24 cellular contexts compared by ENCODE assay signal in genomic region chr3:26106119-26106690, GRCh38.
DNase-seq lines count a peak whose midpoint lies in the region; ATAC-seq, FAIRE-seq and TF ChIP-seq lines count a peak whose summit lies in the region.
"Had no signal": no experiment of that assay in that cellular context is flagged by ENCODE, and none has a peak within 500 bp of the region (broad histone marks: within the 10 kb centered on the region; RNA-seq: fewer than 3 reads in every experiment).

No MANE protein-coding gene starts in this region.

- no peak for TF ChIP-seq EP300 in gastroesophageal sphincter (IDR thresholded peaks at IDR 0.05)

- peak overlapping the region; percentile 89 to 94 (median 94) for H3K27ac Mint-ChIP-seq in nephron
- H3K27ac Mint-ChIP-seq: activated CD8-positive, alpha-beta T cell treated with anti-CD3 and anti-CD28 coated beads for 36 hours; activated naive CD4-positive, alpha-beta T cell treated with anti-CD3 and anti-CD28 coated beads, Interleukin-2, amount 10 ng/mL, durations not matched to agents 7 days and 5 days; activated T-cell treated with anti-CD3 and anti-CD28 coated beads, Interleukin-2, amount 50 U/mL, for 24 hours; CD8-positive, alpha-beta T cell; naive thymus-derived CD8-positive, alpha-beta T cell; stimulated activated memory B cell treated with anti-CD40 and anti-IgM and Interleukin-4, amounts not matched to agents 10 μg/mL and 1 μg/mL and 100 μg/mL, for 72 hours had no signal

- TF ChIP-seq CTCF in gastroesophageal sphincter (IDR thresholded peaks at IDR 0.05) (no peak), nephron (IDR thresholded peaks at IDR 0.05; ENCODE audit: unreplicated experiment in 3 of 3) (no peak), breast epithelium (IDR thresholded peaks at IDR 0.05) (no peak)

- ATAC-seq in gastroesophageal sphincter, result peak; percentile 49
- ATAC-seq: activated CD8-positive, alpha-beta T cell treated with anti-CD3 and anti-CD28 coated beads for 36 hours; CD8-positive, alpha-beta T cell; naive thymus-derived CD8-positive, alpha-beta T cell; stimulated activated memory B cell treated with anti-CD40 and anti-IgM and Interleukin-4, amounts not matched to agents 10 μg/mL and 1 μg/mL and 100 μg/mL, for 72 hours had no signal

- peaks cover 8% of the 10 kb centered on the region for H3K9me3 Mint-ChIP-seq in nephron
- H3K9me3 Mint-ChIP-seq: activated naive CD4-positive, alpha-beta T cell treated with anti-CD3 and anti-CD28 coated beads, Interleukin-2, amount 10 ng/mL, durations not matched to agents 7 days and 5 days had no signal

- no peak overlapping the region for H3K4me3 ChIP-seq in gastroesophageal sphincter
- no peak overlapping the region for H3K4me3 ChIP-seq in breast epithelium
- H3K4me3 ChIP-seq: tibial nerve had no signal

- intact Hi-C loops in breast epithelium (cut with DNase I; ENCODE audit: low total_unique reads), result no loop called here

- peak overlapping the region in 3 of 4 donors; percentile 29 to 62 (median 47) for H3K27ac ChIP-seq in gastroesophageal sphincter
- no peak overlapping the region for H3K27ac ChIP-seq in breast epithelium
- H3K27ac ChIP-seq: tibial nerve had no signal

- TF ChIP-seq POLR2A in gastroesophageal sphincter (IDR thresholded peaks at IDR 0.05) (no peak), breast epithelium (IDR thresholded peaks at IDR 0.05) (no peak), GM12891 (IDR thresholded peaks at IDR 0.05; ENCODE audit: low read depth, low read length) (no peak)

- H3K36me3 Mint-ChIP-seq in nephron (ENCODE audit: low read depth), result no peaks in the 10 kb centered on the region
- H3K36me3 Mint-ChIP-seq: activated naive CD4-positive, alpha-beta T cell treated with anti-CD3 and anti-CD28 coated beads, Interleukin-2, amount 10 ng/mL, durations not matched to agents 7 days and 5 days; brain; CD8-positive, alpha-beta T cell; stimulated activated memory B cell treated with anti-CD40 and anti-IgM and Interleukin-4, amounts not matched to agents 10 μg/mL and 1 μg/mL and 100 μg/mL, for 72 hours had no signal

- DNase-seq in Caki2 (ENCODE audit: low read depth), result peak; percentile 97
- DNase-seq in NCI-H1105 (lab: John Stamatoyannopoulos, UW), result peak; percentile 30
- DNase-seq in NCI-H187 treated with DMSO at 0.1 percent for 48 hours (lab: John Stamatoyannopoulos, UW), result no peak
- DNase-seq in breast epithelium (ENCODE audit: low spot score in 2 of 2), result no peak
- no peak for DNase-seq in SW 1271 (lab: John Stamatoyannopoulos, UW)
- DNase-seq in GM12891 (ENCODE audit: insufficient read length, low spot score), result no peak
- DNase-seq: activated CD4-positive, CD25-positive, alpha-beta regulatory T cell; activated CD8-positive, alpha-beta T cell treated with anti-CD3 and anti-CD28 coated beads for 36 hours; activated naive CD4-positive, alpha-beta T cell treated with anti-CD3 and anti-CD28 coated beads, Interleukin-2, amount 10 ng/mL, durations not matched to agents 7 days and 5 days; activated T-cell treated with anti-CD3 and anti-CD28 coated beads, Interleukin-2, amount 50 U/mL, for 24 hours; CD8-positive, alpha-beta T cell; cortex of kidney; DND-41; GOT3; naive thymus-derived CD8-positive, alpha-beta T cell; NCI-H1930; NCI-H524; posterior cingulate gyrus had no signal

- no peak for FAIRE-seq in GM12891 (lab: Jason Lieb, UNC)
- FAIRE-seq: endothelial cell of umbilical vein had no signal

- no peak overlapping the region for H3K4me3 Mint-ChIP-seq in nephron
- H3K4me3 Mint-ChIP-seq: activated CD8-positive, alpha-beta T cell treated with anti-CD3 and anti-CD28 coated beads for 36 hours; activated naive CD4-positive, alpha-beta T cell treated with anti-CD3 and anti-CD28 coated beads, Interleukin-2, amount 10 ng/mL, durations not matched to agents 7 days and 5 days; activated T-cell treated with anti-CD3 and anti-CD28 coated beads, Interleukin-2, amount 50 U/mL, for 24 hours; CD8-positive, alpha-beta T cell; naive thymus-derived CD8-positive, alpha-beta T cell; stimulated activated memory B cell treated with anti-CD40 and anti-IgM and Interleukin-4, amounts not matched to agents 10 μg/mL and 1 μg/mL and 100 μg/mL, for 72 hours had no signal

- peaks cover 33% of the 10 kb centered on the region for H3K4me1 Mint-ChIP-seq in nephron
- H3K4me1 Mint-ChIP-seq: activated naive CD4-positive, alpha-beta T cell treated with anti-CD3 and anti-CD28 coated beads, Interleukin-2, amount 10 ng/mL, durations not matched to agents 7 days and 5 days; stimulated activated memory B cell treated with anti-CD40 and anti-IgM and Interleukin-4, amounts not matched to agents 10 μg/mL and 1 μg/mL and 100 μg/mL, for 72 hours had no signal

- 4 to 11% methylated on average over 2 of the region's 2 CpGs for WGBS in gastroesophageal sphincter (ENCODE audit: low coverage in 1 of 2), 2 donors

- H3K36me3 ChIP-seq in gastroesophageal sphincter, result no peaks in the 10 kb centered on the region
- no peaks in the 10 kb centered on the region for H3K36me3 ChIP-seq in breast epithelium
- H3K36me3 ChIP-seq: tibial nerve had no signal

- H3K27me3 Mint-ChIP-seq in nephron (ENCODE audit: low read depth), result no peaks in the 10 kb centered on the region
- H3K27me3 Mint-ChIP-seq: activated CD8-positive, alpha-beta T cell treated with anti-CD3 and anti-CD28 coated beads for 36 hours; activated naive CD4-positive, alpha-beta T cell treated with anti-CD3 and anti-CD28 coated beads, Interleukin-2, amount 10 ng/mL, durations not matched to agents 7 days and 5 days; activated T-cell treated with anti-CD3 and anti-CD28 coated beads, Interleukin-2, amount 50 U/mL, for 24 hours; brain; naive thymus-derived CD8-positive, alpha-beta T cell; stimulated activated memory B cell treated with anti-CD40 and anti-IgM and Interleukin-4, amounts not matched to agents 10 μg/mL and 1 μg/mL and 100 μg/mL, for 72 hours had no signal

- H3K27me3 ChIP-seq in gastroesophageal sphincter (no peaks in the 10 kb centered on the region), breast epithelium (no peaks in the 10 kb centered on the region)
- H3K27me3 ChIP-seq: tibial nerve had no signal

- in situ Hi-C loops in Caki2 (cut with HindIII; ENCODE audit: low pct_unique_long_range_greater_than_20kb, low sequenced_read_pairs), result no loop called here

- H3K9me3 ChIP-seq in gastroesophageal sphincter (peaks cover 0 to 4% (median 0%) of the 10 kb centered on the region in 3 donors), breast epithelium (peaks cover 0 to 7% of the 10 kb centered on the region in 2 donors)
- H3K9me3 ChIP-seq: tibial nerve had no signal

- H3K4me1 ChIP-seq in gastroesophageal sphincter (peaks cover 4 to 32% (median 13%) of the 10 kb centered on the region in 3 donors), breast epithelium (no peaks in the 10 kb centered on the region)

TF ChIP-seq in GM12891, 5 proteins besides CTCF, POLR2A, EP300 and RAD21:
- TF ChIP-seq TAF1 (IDR thresholded peaks at IDR 0.05; ENCODE audit: low read depth, low read length) (no peak), SPI1 (IDR thresholded peaks at IDR 0.05; ENCODE audit: low read depth, low read length) (no peak), POU2F2 (IDR thresholded peaks at IDR 0.05; ENCODE audit: low read depth, low read length) (no peak)
TF ChIP-seq in GM12891: peak in this region for 0.

Comparison
In these comparisons a context has a peak if more than half of its experiments do, and no peak if none do; other contexts are left out.
1. DNase-seq: peak in Caki2 (single experiment) and NCI-H1105 (single experiment); none in NCI-H187 treated with DMSO at 0.1 percent for 48 hours (single experiment), breast epithelium (0 of 2), SW 1271 (0 of 2) and GM12891 (single experiment).
2. H3K27ac ChIP-seq: peak in gastroesophageal sphincter (3 of 4); none in breast epithelium (0 of 2).